In the genomic region with DNA sequence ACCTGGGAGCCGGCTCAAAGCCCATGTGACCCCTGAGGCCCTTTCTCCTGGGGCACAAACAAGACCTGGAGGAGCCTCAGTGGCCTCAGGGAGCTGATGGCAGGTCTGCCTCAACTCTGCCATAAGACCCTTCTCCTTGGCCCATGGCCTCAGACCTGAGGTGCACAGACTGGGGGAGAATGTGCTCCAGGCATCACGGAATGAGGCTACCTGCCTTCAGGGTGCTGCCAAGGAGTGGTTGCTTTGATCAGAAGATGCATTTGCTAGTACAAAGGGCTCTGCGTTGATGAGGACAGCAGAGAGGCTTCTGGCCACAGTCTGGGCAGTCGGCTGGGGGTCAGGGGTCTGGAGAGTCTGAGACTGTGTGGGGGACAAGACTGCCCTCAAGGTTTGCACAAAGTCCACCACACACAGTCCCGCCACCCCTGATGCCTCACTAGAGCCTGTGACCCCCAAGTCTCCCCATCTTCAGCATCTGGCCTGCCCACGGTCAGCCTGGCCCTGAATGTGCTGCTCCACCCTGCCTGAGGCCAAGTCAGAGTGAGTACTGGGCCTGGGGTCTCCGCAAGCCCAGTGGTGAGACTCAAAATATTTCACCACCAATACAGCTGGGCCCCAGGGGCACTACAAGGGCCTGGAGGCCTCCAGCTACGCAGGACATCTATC, we compare ENCODE assay signal across 19 cellular contexts. TPM values are rescaled to one million over a fixed set of nuclear protein-coding genes. Genes with fewer than 3 reads are reported as not detected.
"Had no signal": no experiment of that assay in that cellular context is flagged by ENCODE, and none has a peak within 500 bp of the region (broad histone marks: within the 10 kb centered on the region; RNA-seq: fewer than 3 reads in every experiment).

No MANE protein-coding gene starts in this region.

- H3K27ac ChIP-seq: adrenal gland, gastrocnemius medialis, heart right ventricle, suprapubic skin, upper lobe of left lung had no signal

- DNase-seq: activated CD4-positive, alpha-beta T cell treated with anti-CD3 and anti-CD28 coated beads, Interleukin-2, amount 50 U/mL, for 4 hours; activated CD4-positive, CD25-positive, alpha-beta regulatory T cell; caudate nucleus; cortex of kidney; effector CD8-positive, alpha-beta T cell; gastrocnemius medialis; heart right ventricle; natural killer cell; SK-N-SH; stimulated activated CD4-positive, alpha-beta T cell treated with anti-CD3 and anti-CD28 coated beads, Interleukin-4, amount 100 ng/mL, for 1 hour; stimulated activated CD8-positive, alpha-beta memory T cell treated with anti-CD3 and anti-CD28 coated beads, Interleukin-4, amount 100 ng/mL, for 48 hours; stimulated activated naive CD8-positive, alpha-beta T cell treated with anti-CD3 and anti-CD28 coated beads, Interleukin-15, Interleukin-2, amounts not matched to agents 100 U/mL and 50 U/mL, for 24 hours had no signal

- H3K9me3 ChIP-seq: adrenal gland, gastrocnemius medialis, heart right ventricle, mucosa of descending colon, SK-N-SH, suprapubic skin, upper lobe of left lung had no signal

- ATAC-seq: activated T-helper 17 cell treated with anti-CD3 and anti-CD28 coated beads, Interleukin-2, amount 50 U/mL, for 72 hours; gastrocnemius medialis; heart right ventricle; natural killer cell; stimulated activated naive CD8-positive, alpha-beta T cell treated with anti-CD3 and anti-CD28 coated beads, Interleukin-15, Interleukin-2, amounts not matched to agents 100 U/mL and 50 U/mL, for 24 hours had no signal

- H3K27me3 ChIP-seq: adrenal gland, gastrocnemius medialis, heart right ventricle, upper lobe of left lung had no signal

- H3K36me3 ChIP-seq: adrenal gland, suprapubic skin, upper lobe of left lung had no signal

- H3K4me3 ChIP-seq: adrenal gland, gastrocnemius medialis, heart right ventricle, mucosa of descending colon, suprapubic skin, upper lobe of left lung had no signal

RNA-seq across cellular contexts. Expression of a gene that starts 26.6 kb away (rescaled TPM):
- total RNA-seq: lung microvascular endothelial cell; natural killer cell; T-helper 1 cell treated with Interleukin-12 subunit alpha and Interleukin-12 subunit beta and Interleukin-4 antibody, amounts not matched to agents 30 ng/mL and 1 ng/mL, for 36 hours had no signal
